Comparison of ENCODE assay signal across 1 cellular context in the genomic region with DNA sequence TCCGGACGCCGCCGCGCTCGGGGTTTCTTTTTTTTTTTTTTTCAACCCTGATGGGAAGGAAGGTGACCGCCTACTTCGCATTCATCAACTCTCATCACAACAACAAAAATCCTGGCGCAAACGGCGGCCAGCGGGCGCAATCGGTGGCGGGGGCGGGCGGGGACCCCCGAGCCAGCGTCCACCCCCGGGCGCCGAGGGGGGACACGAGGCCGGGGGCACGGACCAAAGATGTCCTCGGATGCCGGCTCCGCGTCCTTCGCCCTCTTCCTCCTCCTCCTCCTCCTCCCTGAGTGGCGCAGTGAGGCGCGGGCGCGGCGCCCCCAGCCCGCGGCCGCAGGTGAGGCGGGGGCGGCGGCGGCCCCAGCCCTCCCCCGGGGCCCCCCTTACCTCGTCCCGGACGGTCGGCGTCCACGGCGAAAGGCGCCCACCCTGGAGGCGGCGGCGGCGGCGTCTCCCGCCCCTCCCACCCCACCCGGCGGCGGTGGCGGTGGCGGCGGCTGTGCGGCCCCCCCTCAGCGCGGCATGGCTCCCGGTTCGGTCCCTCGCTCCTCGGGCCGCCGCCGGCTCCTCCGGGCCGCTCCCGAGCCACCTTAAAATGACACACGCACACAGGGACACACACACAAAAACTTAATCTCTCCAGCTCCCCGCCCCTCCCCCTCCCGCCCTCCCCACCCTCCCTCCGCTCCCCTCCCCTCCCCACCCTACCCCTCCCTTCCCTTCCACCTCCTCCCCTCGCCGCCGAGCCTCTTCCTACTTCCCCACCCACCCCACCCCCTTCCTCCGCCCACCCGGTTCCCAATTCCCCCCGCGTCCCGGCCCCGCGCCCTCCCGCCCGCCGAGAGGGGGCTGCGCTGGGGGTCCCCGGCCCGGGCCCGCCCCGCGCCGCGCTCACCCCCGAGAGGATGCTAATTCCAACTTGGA.
TF ChIP-seq lines count a peak whose summit lies in the region.

A gene (minus strand): TSS at position 632 of the 924 bp plus-strand sequence.

TF ChIP-seq in K562, 482 proteins besides CTCF, POLR2A, EP300 and RAD21 (continued from another document):
- TF ChIP-seq, protein P1, sequence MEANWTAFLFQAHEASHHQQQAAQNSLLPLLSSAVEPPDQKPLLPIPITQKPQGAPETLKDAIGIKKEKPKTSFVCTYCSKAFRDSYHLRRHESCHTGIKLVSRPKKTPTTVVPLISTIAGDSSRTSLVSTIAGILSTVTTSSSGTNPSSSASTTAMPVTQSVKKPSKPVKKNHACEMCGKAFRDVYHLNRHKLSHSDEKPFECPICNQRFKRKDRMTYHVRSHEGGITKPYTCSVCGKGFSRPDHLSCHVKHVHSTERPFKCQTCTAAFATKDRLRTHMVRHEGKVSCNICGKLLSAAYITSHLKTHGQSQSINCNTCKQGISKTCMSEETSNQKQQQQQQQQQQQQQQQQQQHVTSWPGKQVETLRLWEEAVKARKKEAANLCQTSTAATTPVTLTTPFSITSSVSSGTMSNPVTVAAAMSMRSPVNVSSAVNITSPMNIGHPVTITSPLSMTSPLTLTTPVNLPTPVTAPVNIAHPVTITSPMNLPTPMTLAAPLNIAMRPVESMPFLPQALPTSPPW (CRISPR knock-in tag; IDR thresholded peaks at IDR 0.05), result peak; percentile 90
- TF ChIP-seq TBP (optimal IDR thresholded peaks at IDR 0.05; ENCODE audit: low read depth, low read length) (peak; percentile 74), NR3C1 (CRISPR knock-in tag; IDR thresholded peaks at IDR 0.05) (no peak), CCNT2 (IDR thresholded peaks at IDR 0.05; ENCODE audit: borderline replicate concordance, extremely low read depth, insufficient read length, low read depth, low read length) (peak; percentile 21), CREM (IDR thresholded peaks at IDR 0.05; ENCODE audit: low read depth) (peak; percentile 13; the same call in 1 of the 2 replicates), PHF8 (IDR thresholded peaks at IDR 0.05; ENCODE audit: borderline replicate concordance, low read length) (peak; percentile 29; the same call in 1 of the 2 replicates), CTBP1 (IDR thresholded peaks at IDR 0.05; ENCODE audit: borderline replicate concordance) (no peak), SMAD4 (CRISPR knock-in tag; conservative IDR thresholded peaks at IDR 0.05) (no peak), FOXA1 (IDR thresholded peaks at IDR 0.05; ENCODE audit: borderline replicate concordance) (no peak), YY1 (IDR thresholded peaks at IDR 0.05; ENCODE audit: borderline replicate concordance in 1 of 3, control insufficient read depth in 1 of 3, extremely low read depth in 1 of 3, insufficient read depth in 3 of 3, insufficient read length in 1 of 3, insufficient replicate concordance in 2 of 3, low read depth in 1 of 3, low read length in 2 of 3) (peak in 1 of 3 experiments; percentile 16), RBFOX2 (IDR thresholded peaks at IDR 0.05; ENCODE audit: low read depth, low read length) (peak; percentile 60), MCM3 (IDR thresholded peaks at IDR 0.05) (no peak), EP400 (IDR thresholded peaks at IDR 0.05) (no peak), ZNF263 (CRISPR knock-in tag; IDR thresholded peaks at IDR 0.05; ENCODE audit: borderline replicate concordance) (peak; percentile 32; the same call in 1 of the 2 replicates), CSDE1 (IDR thresholded peaks at IDR 0.05) (no peak), CEBPG (CRISPR knock-in tag; IDR thresholded peaks at IDR 0.05) (no peak), CEBPG (tag; conservative IDR thresholded peaks at IDR 0.05 in 1 of 2, IDR thresholded peaks at IDR 0.05 in 1 of 2) (no peak), ETV5 (CRISPR knock-in tag; IDR thresholded peaks at IDR 0.05; ENCODE audit: low read depth) (no peak), STAG1 (CRISPR knock-in tag; IDR thresholded peaks at IDR 0.05; ENCODE audit: borderline replicate concordance) (no peak), TAF9B (IDR thresholded peaks at IDR 0.05; ENCODE audit: partially characterized antibody) (no peak), MAFF (IDR thresholded peaks at IDR 0.05; ENCODE audit: low read length) (no peak), POLR2G (IDR thresholded peaks at IDR 0.05; ENCODE audit: low read depth, low read length) (peak; percentile 63), MAZ (CRISPR knock-in tag; conservative IDR thresholded peaks at IDR 0.05 in 1 of 2, IDR thresholded peaks at IDR 0.05 in 1 of 2) (peak in 1 of 2 experiments; percentile 31; a peak in 2 of 4 replicates), SMC3 (conservative IDR thresholded peaks at IDR 0.05; ENCODE audit: insufficient read depth, low read depth, low read length) (no peak), RFX7 (CRISPR knock-in tag; IDR thresholded peaks at IDR 0.05) (no peak), PTTG1 (tag; IDR thresholded peaks at IDR 0.05; ENCODE audit: low read depth) (no peak), ZBTB7A (IDR thresholded peaks at IDR 0.05; ENCODE audit: borderline replicate concordance, control insufficient read depth, low read depth, low read length) (peak; percentile 60; the same call in 1 of the 2 replicates), TSC22D4 (tag; IDR thresholded peaks at IDR 0.05) (no peak), ZNF384 (IDR thresholded peaks at IDR 0.05; ENCODE audit: low read depth, low read length) (peak; percentile 65; the same call in 1 of the 2 replicates), MCM7 (IDR thresholded peaks at IDR 0.05) (no peak), ILF3 (IDR thresholded peaks at IDR 0.05; ENCODE audit: borderline replicate concordance) (no peak), MEF2A (IDR thresholded peaks at IDR 0.05; ENCODE audit: control insufficient read depth, low read depth, low read length) (no peak), FOSL1 (tag; conservative IDR thresholded peaks at IDR 0.05) (no peak)
- TF ChIP-seq, protein P2, sequence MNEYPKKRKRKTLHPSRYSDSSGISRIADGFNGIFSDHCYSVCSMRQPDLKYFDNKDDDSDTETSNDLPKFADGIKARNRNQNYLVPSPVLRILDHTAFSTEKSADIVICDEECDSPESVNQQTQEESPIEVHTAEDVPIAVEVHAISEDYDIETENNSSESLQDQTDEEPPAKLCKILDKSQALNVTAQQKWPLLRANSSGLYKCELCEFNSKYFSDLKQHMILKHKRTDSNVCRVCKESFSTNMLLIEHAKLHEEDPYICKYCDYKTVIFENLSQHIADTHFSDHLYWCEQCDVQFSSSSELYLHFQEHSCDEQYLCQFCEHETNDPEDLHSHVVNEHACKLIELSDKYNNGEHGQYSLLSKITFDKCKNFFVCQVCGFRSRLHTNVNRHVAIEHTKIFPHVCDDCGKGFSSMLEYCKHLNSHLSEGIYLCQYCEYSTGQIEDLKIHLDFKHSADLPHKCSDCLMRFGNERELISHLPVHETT (CRISPR knock-in tag; conservative IDR thresholded peaks at IDR 0.05 in 1 of 2, IDR thresholded peaks at IDR 0.05 in 1 of 2), result peak in 1 of 2 experiments; percentile 67; a peak in 2 of 4 replicates
- TF ChIP-seq, protein P3, sequence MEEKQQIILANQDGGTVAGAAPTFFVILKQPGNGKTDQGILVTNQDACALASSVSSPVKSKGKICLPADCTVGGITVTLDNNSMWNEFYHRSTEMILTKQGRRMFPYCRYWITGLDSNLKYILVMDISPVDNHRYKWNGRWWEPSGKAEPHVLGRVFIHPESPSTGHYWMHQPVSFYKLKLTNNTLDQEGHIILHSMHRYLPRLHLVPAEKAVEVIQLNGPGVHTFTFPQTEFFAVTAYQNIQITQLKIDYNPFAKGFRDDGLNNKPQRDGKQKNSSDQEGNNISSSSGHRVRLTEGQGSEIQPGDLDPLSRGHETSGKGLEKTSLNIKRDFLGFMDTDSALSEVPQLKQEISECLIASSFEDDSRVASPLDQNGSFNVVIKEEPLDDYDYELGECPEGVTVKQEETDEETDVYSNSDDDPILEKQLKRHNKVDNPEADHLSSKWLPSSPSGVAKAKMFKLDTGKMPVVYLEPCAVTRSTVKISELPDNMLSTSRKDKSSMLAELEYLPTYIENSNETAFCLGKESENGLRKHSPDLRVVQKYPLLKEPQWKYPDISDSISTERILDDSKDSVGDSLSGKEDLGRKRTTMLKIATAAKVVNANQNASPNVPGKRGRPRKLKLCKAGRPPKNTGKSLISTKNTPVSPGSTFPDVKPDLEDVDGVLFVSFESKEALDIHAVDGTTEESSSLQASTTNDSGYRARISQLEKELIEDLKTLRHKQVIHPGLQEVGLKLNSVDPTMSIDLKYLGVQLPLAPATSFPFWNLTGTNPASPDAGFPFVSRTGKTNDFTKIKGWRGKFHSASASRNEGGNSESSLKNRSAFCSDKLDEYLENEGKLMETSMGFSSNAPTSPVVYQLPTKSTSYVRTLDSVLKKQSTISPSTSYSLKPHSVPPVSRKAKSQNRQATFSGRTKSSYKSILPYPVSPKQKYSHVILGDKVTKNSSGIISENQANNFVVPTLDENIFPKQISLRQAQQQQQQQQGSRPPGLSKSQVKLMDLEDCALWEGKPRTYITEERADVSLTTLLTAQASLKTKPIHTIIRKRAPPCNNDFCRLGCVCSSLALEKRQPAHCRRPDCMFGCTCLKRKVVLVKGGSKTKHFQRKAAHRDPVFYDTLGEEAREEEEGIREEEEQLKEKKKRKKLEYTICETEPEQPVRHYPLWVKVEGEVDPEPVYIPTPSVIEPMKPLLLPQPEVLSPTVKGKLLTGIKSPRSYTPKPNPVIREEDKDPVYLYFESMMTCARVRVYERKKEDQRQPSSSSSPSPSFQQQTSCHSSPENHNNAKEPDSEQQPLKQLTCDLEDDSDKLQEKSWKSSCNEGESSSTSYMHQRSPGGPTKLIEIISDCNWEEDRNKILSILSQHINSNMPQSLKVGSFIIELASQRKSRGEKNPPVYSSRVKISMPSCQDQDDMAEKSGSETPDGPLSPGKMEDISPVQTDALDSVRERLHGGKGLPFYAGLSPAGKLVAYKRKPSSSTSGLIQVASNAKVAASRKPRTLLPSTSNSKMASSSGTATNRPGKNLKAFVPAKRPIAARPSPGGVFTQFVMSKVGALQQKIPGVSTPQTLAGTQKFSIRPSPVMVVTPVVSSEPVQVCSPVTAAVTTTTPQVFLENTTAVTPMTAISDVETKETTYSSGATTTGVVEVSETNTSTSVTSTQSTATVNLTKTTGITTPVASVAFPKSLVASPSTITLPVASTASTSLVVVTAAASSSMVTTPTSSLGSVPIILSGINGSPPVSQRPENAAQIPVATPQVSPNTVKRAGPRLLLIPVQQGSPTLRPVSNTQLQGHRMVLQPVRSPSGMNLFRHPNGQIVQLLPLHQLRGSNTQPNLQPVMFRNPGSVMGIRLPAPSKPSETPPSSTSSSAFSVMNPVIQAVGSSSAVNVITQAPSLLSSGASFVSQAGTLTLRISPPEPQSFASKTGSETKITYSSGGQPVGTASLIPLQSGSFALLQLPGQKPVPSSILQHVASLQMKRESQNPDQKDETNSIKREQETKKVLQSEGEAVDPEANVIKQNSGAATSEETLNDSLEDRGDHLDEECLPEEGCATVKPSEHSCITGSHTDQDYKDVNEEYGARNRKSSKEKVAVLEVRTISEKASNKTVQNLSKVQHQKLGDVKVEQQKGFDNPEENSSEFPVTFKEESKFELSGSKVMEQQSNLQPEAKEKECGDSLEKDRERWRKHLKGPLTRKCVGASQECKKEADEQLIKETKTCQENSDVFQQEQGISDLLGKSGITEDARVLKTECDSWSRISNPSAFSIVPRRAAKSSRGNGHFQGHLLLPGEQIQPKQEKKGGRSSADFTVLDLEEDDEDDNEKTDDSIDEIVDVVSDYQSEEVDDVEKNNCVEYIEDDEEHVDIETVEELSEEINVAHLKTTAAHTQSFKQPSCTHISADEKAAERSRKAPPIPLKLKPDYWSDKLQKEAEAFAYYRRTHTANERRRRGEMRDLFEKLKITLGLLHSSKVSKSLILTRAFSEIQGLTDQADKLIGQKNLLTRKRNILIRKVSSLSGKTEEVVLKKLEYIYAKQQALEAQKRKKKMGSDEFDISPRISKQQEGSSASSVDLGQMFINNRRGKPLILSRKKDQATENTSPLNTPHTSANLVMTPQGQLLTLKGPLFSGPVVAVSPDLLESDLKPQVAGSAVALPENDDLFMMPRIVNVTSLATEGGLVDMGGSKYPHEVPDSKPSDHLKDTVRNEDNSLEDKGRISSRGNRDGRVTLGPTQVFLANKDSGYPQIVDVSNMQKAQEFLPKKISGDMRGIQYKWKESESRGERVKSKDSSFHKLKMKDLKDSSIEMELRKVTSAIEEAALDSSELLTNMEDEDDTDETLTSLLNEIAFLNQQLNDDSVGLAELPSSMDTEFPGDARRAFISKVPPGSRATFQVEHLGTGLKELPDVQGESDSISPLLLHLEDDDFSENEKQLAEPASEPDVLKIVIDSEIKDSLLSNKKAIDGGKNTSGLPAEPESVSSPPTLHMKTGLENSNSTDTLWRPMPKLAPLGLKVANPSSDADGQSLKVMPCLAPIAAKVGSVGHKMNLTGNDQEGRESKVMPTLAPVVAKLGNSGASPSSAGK (IDR thresholded peaks at IDR 0.05), result no peak
- TF ChIP-seq, protein P4, sequence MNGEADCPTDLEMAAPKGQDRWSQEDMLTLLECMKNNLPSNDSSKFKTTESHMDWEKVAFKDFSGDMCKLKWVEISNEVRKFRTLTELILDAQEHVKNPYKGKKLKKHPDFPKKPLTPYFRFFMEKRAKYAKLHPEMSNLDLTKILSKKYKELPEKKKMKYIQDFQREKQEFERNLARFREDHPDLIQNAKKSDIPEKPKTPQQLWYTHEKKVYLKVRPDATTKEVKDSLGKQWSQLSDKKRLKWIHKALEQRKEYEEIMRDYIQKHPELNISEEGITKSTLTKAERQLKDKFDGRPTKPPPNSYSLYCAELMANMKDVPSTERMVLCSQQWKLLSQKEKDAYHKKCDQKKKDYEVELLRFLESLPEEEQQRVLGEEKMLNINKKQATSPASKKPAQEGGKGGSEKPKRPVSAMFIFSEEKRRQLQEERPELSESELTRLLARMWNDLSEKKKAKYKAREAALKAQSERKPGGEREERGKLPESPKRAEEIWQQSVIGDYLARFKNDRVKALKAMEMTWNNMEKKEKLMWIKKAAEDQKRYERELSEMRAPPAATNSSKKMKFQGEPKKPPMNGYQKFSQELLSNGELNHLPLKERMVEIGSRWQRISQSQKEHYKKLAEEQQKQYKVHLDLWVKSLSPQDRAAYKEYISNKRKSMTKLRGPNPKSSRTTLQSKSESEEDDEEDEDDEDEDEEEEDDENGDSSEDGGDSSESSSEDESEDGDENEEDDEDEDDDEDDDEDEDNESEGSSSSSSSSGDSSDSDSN (IDR thresholded peaks at IDR 0.05; ENCODE audit: borderline replicate concordance in 1 of 2, low read depth in 2 of 2, low read length in 2 of 2), result 0 out of 4 replicates have a peak, but pooled peaks of 1 of the 2 experiments have one; percentile 23
- TF ChIP-seq, protein P5, sequence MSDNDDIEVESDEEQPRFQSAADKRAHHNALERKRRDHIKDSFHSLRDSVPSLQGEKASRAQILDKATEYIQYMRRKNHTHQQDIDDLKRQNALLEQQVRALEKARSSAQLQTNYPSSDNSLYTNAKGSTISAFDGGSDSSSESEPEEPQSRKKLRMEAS (CRISPR knock-in tag; IDR thresholded peaks at IDR 0.05), result no peak
